In the genomic region with DNA sequence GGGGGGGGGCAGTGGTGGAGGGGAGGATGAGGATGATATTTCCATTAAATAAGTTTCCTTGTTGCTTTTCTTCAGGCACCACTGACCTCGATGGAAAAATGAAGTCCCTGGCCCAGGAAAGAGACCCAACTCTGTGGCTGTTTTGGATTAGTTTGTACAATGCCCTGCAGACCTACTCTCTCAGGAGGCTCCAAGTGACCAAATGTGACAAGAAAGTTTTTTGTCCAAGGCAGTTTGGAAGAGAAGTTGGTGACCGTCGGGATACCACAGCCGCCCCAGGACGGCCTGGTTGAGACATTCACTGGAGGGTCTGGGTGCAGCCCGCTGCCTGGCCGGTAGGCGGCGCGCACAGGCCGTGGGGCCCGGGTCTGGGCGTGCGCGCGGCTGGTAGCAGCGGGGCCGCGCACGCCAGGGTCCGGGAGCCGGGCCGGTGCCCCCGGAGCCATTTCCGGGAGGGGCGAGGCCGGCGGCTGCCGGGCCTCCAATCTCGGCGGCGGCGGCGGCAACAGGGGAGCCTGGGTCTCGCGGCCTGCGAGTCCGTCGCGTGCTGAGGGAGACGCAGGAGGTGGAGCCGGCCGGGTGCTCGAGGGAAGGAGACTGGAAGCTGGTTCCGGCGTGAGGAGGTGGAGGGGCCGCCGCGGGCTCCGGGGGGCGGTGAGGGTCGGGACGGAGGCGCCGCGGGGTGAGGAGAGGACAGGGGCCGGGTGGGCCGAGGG, we compare ENCODE assay signal across 8 cellular contexts. TPM values are rescaled to one million over a fixed set of nuclear protein-coding genes. Genes with fewer than 3 reads are reported as not detected.
A peak's percentile ranks its signal among the peaks of the same experiment; 100 is the strongest.
DNase-seq lines count a peak whose midpoint lies in the region; ATAC-seq and TF ChIP-seq lines count a peak whose summit lies in the region.

A gene with protein sequence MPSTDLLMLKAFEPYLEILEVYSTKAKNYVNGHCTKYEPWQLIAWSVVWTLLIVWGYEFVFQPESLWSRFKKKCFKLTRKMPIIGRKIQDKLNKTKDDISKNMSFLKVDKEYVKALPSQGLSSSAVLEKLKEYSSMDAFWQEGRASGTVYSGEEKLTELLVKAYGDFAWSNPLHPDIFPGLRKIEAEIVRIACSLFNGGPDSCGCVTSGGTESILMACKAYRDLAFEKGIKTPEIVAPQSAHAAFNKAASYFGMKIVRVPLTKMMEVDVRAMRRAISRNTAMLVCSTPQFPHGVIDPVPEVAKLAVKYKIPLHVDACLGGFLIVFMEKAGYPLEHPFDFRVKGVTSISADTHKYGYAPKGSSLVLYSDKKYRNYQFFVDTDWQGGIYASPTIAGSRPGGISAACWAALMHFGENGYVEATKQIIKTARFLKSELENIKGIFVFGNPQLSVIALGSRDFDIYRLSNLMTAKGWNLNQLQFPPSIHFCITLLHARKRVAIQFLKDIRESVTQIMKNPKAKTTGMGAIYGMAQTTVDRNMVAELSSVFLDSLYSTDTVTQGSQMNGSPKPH (plus strand): TSS at position 445 of the 716 bp plus-strand sequence. CDS start 906 bp downstream, outside the sequence.

- H3K27me3 ChIP-seq in dorsolateral prefrontal cortex, result no peaks in the 10 kb centered on the region

- H3K4me3 ChIP-seq in dorsolateral prefrontal cortex, result peak within 1 kb of the TSS; percentile 55 to 88 (median 78)
- H3K4me3 ChIP-seq in lower leg skin (ENCODE audit: low read depth, poor library complexity, severe bottlenecking), result peak within 1 kb of the TSS; percentile 78

- peak within 1 kb of the TSS; percentile 82 for H3K27ac Mint-ChIP-seq in activated CD4-positive, alpha-beta memory T cell treated with anti-CD3 and anti-CD28 coated beads for 36 hours

- DNase-seq in AG20443 (ENCODE audit: low spot score) (peak; percentile 99), NCI-H510A treated with DMSO at 0.1 percent for 48 hours (lab: John Stamatoyannopoulos, UW) (peak; percentile 79), dorsolateral prefrontal cortex (peak; percentile 68 to 89 (median 77)), lower leg skin (ENCODE audit: low spot score in 2 of 2) (peak; percentile 79 to 96)
- peak; percentile 90 for DNase-seq in activated CD4-positive, alpha-beta memory T cell treated with anti-CD3 and anti-CD28 coated beads for 36 hours
- peak; percentile 75 to 89 for DNase-seq in stimulated activated CD4-positive, alpha-beta T cell treated with anti-CD3 and anti-CD28 coated beads, Interleukin-4, amount 100 ng/mL, for 4 hours

- peak within 1 kb of the TSS; percentile 86 for H3K4me3 Mint-ChIP-seq in activated CD4-positive, alpha-beta memory T cell treated with anti-CD3 and anti-CD28 coated beads for 36 hours

- TF ChIP-seq CTCF in dorsolateral prefrontal cortex (IDR thresholded peaks at IDR 0.05 in 54 of 56, conservative IDR thresholded peaks at IDR 0.05 in 2 of 56; ENCODE audit: low read depth in 1 of 56, partially characterized antibody in 56 of 56) (peak; percentile 47 to 99 (median 91)), lower leg skin (IDR thresholded peaks at IDR 0.05) (peak in 1 of 3 donors; percentile 84)

- 3 to 13% methylated on average over 5 to 21 of the region's 58 CpGs for WGBS in lower leg skin, 2 donors

- TF ChIP-seq POLR2A in lower leg skin (IDR thresholded peaks at IDR 0.05), result no peak

- no peaks in the 10 kb centered on the region for H3K27me3 Mint-ChIP-seq in activated CD4-positive, alpha-beta memory T cell treated with anti-CD3 and anti-CD28 coated beads for 36 hours

- POLR2A ChIA-PET in activated CD4-positive, alpha-beta memory T cell treated with anti-CD3 and anti-CD28 coated beads for 36 hours (lab: Charles Lee), result interaction anchor here (1.5 kb wide), 1 partner anchor 72 kb away, joined by 4 read pairs; no protein-coding TSS in a partner anchor

- ATAC-seq in GM18873 (IDR thresholded peaks at IDR 0.05; ENCODE audit: low FRiP score, unreplicated experiment) (peak; percentile 75), HG03135 (IDR thresholded peaks at IDR 0.05; ENCODE audit: unreplicated experiment) (peak; percentile 86)

- H3K27ac ChIP-seq in dorsolateral prefrontal cortex, result peak within 1 kb of the TSS in 57 of 59 donors; percentile 3 to 95 (median 81)

- intact Hi-C loops in activated CD4-positive, alpha-beta memory T cell treated with anti-CD3 and anti-CD28 coated beads for 36 hours (cut with micrococcal nuclease), result loop anchor here (1.0 to 5.0 kb wide), 3 partner anchors 18 to 338 kb away; a partner anchor contains a TSS
- intact Hi-C loops in dorsolateral prefrontal cortex (cut with DNase I), result loop anchor here (2.0 to 5.0 kb wide), 2 partner anchors 62 to 65 kb away; no protein-coding TSS in a partner anchor
- intact Hi-C loops in lower leg skin (cut with DNase I; ENCODE audit: low total_unique reads), result loop anchor here (10.0 kb wide), 1 partner anchor 69 kb away; a partner anchor contains a TSS

- H3K9me3 Mint-ChIP-seq in activated CD4-positive, alpha-beta memory T cell treated with anti-CD3 and anti-CD28 coated beads for 36 hours, result no peaks in the 10 kb centered on the region

- peaks cover 49% of the 10 kb centered on the region for H3K4me1 Mint-ChIP-seq in activated CD4-positive, alpha-beta memory T cell treated with anti-CD3 and anti-CD28 coated beads for 36 hours (ENCODE audit: low read depth)

- CTCF ChIA-PET in activated CD4-positive, alpha-beta memory T cell treated with anti-CD3 and anti-CD28 coated beads for 36 hours (lab: Charles Lee), result interaction anchor here (0.7 to 2.8 kb wide), 9 partner anchors 17 to 265 kb away, joined by 3 to 21 read pairs (median 6); no protein-coding TSS in a partner anchor

- peaks cover 29% of the 10 kb centered on the region for H3K36me3 Mint-ChIP-seq in activated CD4-positive, alpha-beta memory T cell treated with anti-CD3 and anti-CD28 coated beads for 36 hours

RNA-seq across cellular contexts. Expression of the gene that starts here (rescaled TPM):
- total RNA-seq in activated CD4-positive, alpha-beta memory T cell treated with anti-CD3 and anti-CD28 coated beads for 36 hours, result 10 to 100 TPM; 65.6 to 67.0 TPM
- 10 to 100 TPM; 27.2 to 70.2 (median 47.7) TPM for total RNA-seq in dorsolateral prefrontal cortex
- total RNA-seq in lower leg skin, result 100 to 1,000 TPM in 1 of 4 donors, 10 to 100 TPM in 3; 58.0 to 120 (median 74.0) TPM

Comparison
In these comparisons a context has a peak if more than half of its experiments do, and no peak if none do; other contexts are left out.
1. Peak in every context shown above with its lines: DNase-seq, ATAC-seq, H3K4me3 ChIP-seq and H3K27ac ChIP-seq.